23 cellular contexts compared by ENCODE assay signal in genomic region chr2:216030210-216030609, GRCh38. TPM values are rescaled to one million over a fixed set of nuclear protein-coding genes. Genes with fewer than 3 reads are reported as not detected.
DNase-seq lines count a peak whose midpoint lies in the region; ATAC-seq and TF ChIP-seq lines count a peak whose summit lies in the region.
"Had no signal": no experiment of that assay in that cellular context is flagged by ENCODE, and none has a peak within 500 bp of the region (broad histone marks: within the 10 kb centered on the region; RNA-seq: fewer than 3 reads in every experiment).

No MANE protein-coding gene starts in this region.

- intact Hi-C loops in activated T-helper 1 cell treated with anti-CD3 and anti-CD28 coated beads, Interleukin-12 subunit alpha, Interleukin-12 subunit beta, Interleukin-2, Interleukin-4 antibody, amounts not matched to agents 30 ng/mL and 10 ng/mL and 1 ng/mL, durations not matched to agents 14 hours and 24 hours and 36 hours (cut with micrococcal nuclease): no loop called here

- H3K4me3 Mint-ChIP-seq in activated T-cell treated with anti-CD3 and anti-CD28 coated beads, Interleukin-2, amount 50 U/mL, for 72 hours: peak overlapping the region in 1 of 2 donors; percentile 69
- no peak overlapping the region for H3K4me3 Mint-ChIP-seq in HFFc6
- H3K4me3 Mint-ChIP-seq in activated T-helper 1 cell treated with anti-CD3 and anti-CD28 coated beads, Interleukin-12 subunit alpha, Interleukin-12 subunit beta, Interleukin-2, Interleukin-4 antibody, amounts not matched to agents 30 ng/mL and 10 ng/mL and 1 ng/mL, durations not matched to agents 14 hours and 24 hours and 36 hours: no peak overlapping the region
- no peak overlapping the region for H3K4me3 Mint-ChIP-seq in naive thymus-derived CD8-positive, alpha-beta T cell
- H3K4me3 Mint-ChIP-seq: CD4-positive, alpha-beta memory T cell had no signal

- peak overlapping the region; percentile 60 for H3K27ac Mint-ChIP-seq in activated T-cell treated with anti-CD3 and anti-CD28 coated beads, Interleukin-2, amount 50 U/mL, for 72 hours
- H3K27ac Mint-ChIP-seq in HFFc6: peak overlapping the region; percentile 81
- peak overlapping the region; percentile 72 for H3K27ac Mint-ChIP-seq in activated T-helper 1 cell treated with anti-CD3 and anti-CD28 coated beads, Interleukin-12 subunit alpha, Interleukin-12 subunit beta, Interleukin-2, Interleukin-4 antibody, amounts not matched to agents 30 ng/mL and 10 ng/mL and 1 ng/mL, durations not matched to agents 14 hours and 24 hours and 36 hours
- peak overlapping the region in 1 of 10 donors; percentile 25 for H3K27ac Mint-ChIP-seq in naive thymus-derived CD8-positive, alpha-beta T cell
- H3K27ac Mint-ChIP-seq: CD4-positive, alpha-beta memory T cell had no signal

- no peak for TF ChIP-seq CTCF in HFFc6 (IDR thresholded peaks at IDR 0.05)

- no peak for DNase-seq in activated T-cell treated with anti-CD3 and anti-CD28 coated beads, Interleukin-2, amount 50 U/mL, for 72 hours
- DNase-seq in activated T-cell treated with anti-CD3 and anti-CD28 coated beads, Interleukin-2, amount 50 U/mL, for 1 hour: no peak
- DNase-seq in HFFc6: no peak
- no peak for DNase-seq in activated T-helper 1 cell treated with anti-CD3 and anti-CD28 coated beads, Interleukin-12 subunit alpha, Interleukin-12 subunit beta, Interleukin-2, Interleukin-4 antibody, amounts not matched to agents 30 ng/mL and 10 ng/mL and 1 ng/mL, durations not matched to agents 14 hours and 24 hours and 36 hours (ENCODE audit: low spot score)
- no peak for DNase-seq in amygdala (lab: John Stamatoyannopoulos, UW)
- DNase-seq in naive thymus-derived CD8-positive, alpha-beta T cell: no peak
- DNase-seq in stimulated activated CD4-positive, alpha-beta T cell treated with anti-CD3 and anti-CD28 coated beads, Interleukin-4, amount 100 ng/mL, for 24 hours: no peak
- DNase-seq: C1 segment of cervical spinal cord; CD4-positive, alpha-beta memory T cell; COR-L47; H7; KBM-7; MG63; NCI-H1105 treated with DMSO at 0.1 percent for 48 hours; NCI-H146; NCI-H1930; NCI-H446 treated with DMSO at 0.1 percent for 48 hours; NCI-H526; NCI-H82; NK-92 treated with Interleukin-12 subunit alpha and Interleukin-12 subunit beta, amount 100 ng/mL, for 24 hours; PC-9; Right ventricle myocardium superior had no signal

- no peaks in the 10 kb centered on the region for H3K9me3 Mint-ChIP-seq in activated T-cell treated with anti-CD3 and anti-CD28 coated beads, Interleukin-2, amount 50 U/mL, for 72 hours
- no peaks in the 10 kb centered on the region for H3K9me3 Mint-ChIP-seq in HFFc6
- no peaks in the 10 kb centered on the region for H3K9me3 Mint-ChIP-seq in activated T-helper 1 cell treated with anti-CD3 and anti-CD28 coated beads, Interleukin-12 subunit alpha, Interleukin-12 subunit beta, Interleukin-2, Interleukin-4 antibody, amounts not matched to agents 30 ng/mL and 10 ng/mL and 1 ng/mL, durations not matched to agents 14 hours and 24 hours and 36 hours
- H3K9me3 Mint-ChIP-seq in naive thymus-derived CD8-positive, alpha-beta T cell: no peaks in the 10 kb centered on the region
- H3K9me3 Mint-ChIP-seq: CD4-positive, alpha-beta memory T cell had no signal

- H3K4me1 Mint-ChIP-seq in activated T-cell treated with anti-CD3 and anti-CD28 coated beads, Interleukin-2, amount 50 U/mL, for 72 hours (ENCODE audit: low read depth): peaks cover 60% of the 10 kb centered on the region
- H3K4me1 Mint-ChIP-seq in HFFc6 (ENCODE audit: low read depth): peaks cover 44% of the 10 kb centered on the region
- peaks cover 47% of the 10 kb centered on the region for H3K4me1 Mint-ChIP-seq in activated T-helper 1 cell treated with anti-CD3 and anti-CD28 coated beads, Interleukin-12 subunit alpha, Interleukin-12 subunit beta, Interleukin-2, Interleukin-4 antibody, amounts not matched to agents 30 ng/mL and 10 ng/mL and 1 ng/mL, durations not matched to agents 14 hours and 24 hours and 36 hours (ENCODE audit: low read depth)
- H3K4me1 Mint-ChIP-seq in naive thymus-derived CD8-positive, alpha-beta T cell: peaks cover 14 to 28% (median 21%) of the 10 kb centered on the region in 4 donors

- H3K36me3 Mint-ChIP-seq in activated T-cell treated with anti-CD3 and anti-CD28 coated beads, Interleukin-2, amount 50 U/mL, for 72 hours (ENCODE audit: insufficient read depth in 2 of 2): peaks cover 1 to 2% of the 10 kb centered on the region in 2 donors
- peaks cover 4% of the 10 kb centered on the region; the same call in 1 of the 2 replicates for H3K36me3 Mint-ChIP-seq in HFFc6 (ENCODE audit: low read depth)
- H3K36me3 Mint-ChIP-seq in activated T-helper 1 cell treated with anti-CD3 and anti-CD28 coated beads, Interleukin-12 subunit alpha, Interleukin-12 subunit beta, Interleukin-2, Interleukin-4 antibody, amounts not matched to agents 30 ng/mL and 10 ng/mL and 1 ng/mL, durations not matched to agents 14 hours and 24 hours and 36 hours (ENCODE audit: low read depth): peaks cover 20% of the 10 kb centered on the region
- H3K36me3 Mint-ChIP-seq in naive thymus-derived CD8-positive, alpha-beta T cell: peaks cover 0 to 25% (median 14%) of the 10 kb centered on the region in 3 donors

- POLR2A ChIA-PET in naive thymus-derived CD8-positive, alpha-beta T cell (lab: Charles Lee): interaction anchor here (0.6 kb wide), 1 partner anchor 80 kb away, joined by 3 read pairs; no protein-coding TSS in a partner anchor

- no peaks in the 10 kb centered on the region for H3K27me3 Mint-ChIP-seq in activated T-cell treated with anti-CD3 and anti-CD28 coated beads, Interleukin-2, amount 50 U/mL, for 72 hours (ENCODE audit: low read depth)
- no peaks in the 10 kb centered on the region for H3K27me3 Mint-ChIP-seq in HFFc6 (ENCODE audit: insufficient read depth)
- no peaks in the 10 kb centered on the region for H3K27me3 Mint-ChIP-seq in activated T-helper 1 cell treated with anti-CD3 and anti-CD28 coated beads, Interleukin-12 subunit alpha, Interleukin-12 subunit beta, Interleukin-2, Interleukin-4 antibody, amounts not matched to agents 30 ng/mL and 10 ng/mL and 1 ng/mL, durations not matched to agents 14 hours and 24 hours and 36 hours (ENCODE audit: insufficient read depth)
- H3K27me3 Mint-ChIP-seq in naive thymus-derived CD8-positive, alpha-beta T cell: no peaks in the 10 kb centered on the region
- H3K27me3 Mint-ChIP-seq: CD4-positive, alpha-beta memory T cell had no signal

- no peak for ATAC-seq in activated T-cell treated with anti-CD3 and anti-CD28 coated beads, Interleukin-2, amount 50 U/mL, for 72 hours (replicated peaks in 1 of 2)
- no peak for ATAC-seq in naive thymus-derived CD8-positive, alpha-beta T cell
- ATAC-seq: A549 had no signal

RNA-seq across cellular contexts. Expression of gene MREG, which starts 16.9 kb away (rescaled TPM):
- total RNA-seq in activated T-cell treated with anti-CD3 and anti-CD28 coated beads, Interleukin-2, amount 50 U/mL, for 72 hours: 10 to 100 TPM in 1 of 2 donors, 1 to 10 TPM in 1; 9.0 to 10.8 TPM
- total RNA-seq in HFFc6 (2021; fragmentation: NEBNext Ultra II Directional; extraction: Animal tissue kit (Norgen Biotek cat#: 25700)): 1 to 10 TPM; 2.0 to 3.5 (median 3.2) TPM
- 9.2 and 10.1 TPM in 2 replicates for total RNA-seq in activated T-helper 1 cell treated with anti-CD3 and anti-CD28 coated beads, Interleukin-12 subunit alpha, Interleukin-12 subunit beta, Interleukin-2, Interleukin-4 antibody, amounts not matched to agents 30 ng/mL and 10 ng/mL and 1 ng/mL, durations not matched to agents 14 hours and 24 hours and 36 hours
- 1 to 10 TPM; 5.2 to 8.5 TPM for total RNA-seq in naive thymus-derived CD8-positive, alpha-beta T cell
- 1 to 10 TPM in 2 of 3 donors, under 1 TPM in 1; 0.97 to 3.3 (median 2.7) TPM for polyA plus RNA-seq in naive thymus-derived CD8-positive, alpha-beta T cell

RNA-seq across cellular contexts. Expression of gene PECR, which starts 51.4 kb away (rescaled TPM):
- total RNA-seq in activated T-cell treated with anti-CD3 and anti-CD28 coated beads, Interleukin-2, amount 50 U/mL, for 72 hours: 10 to 100 TPM; 28.4 to 29.7 TPM
- total RNA-seq in HFFc6 (2021; fragmentation: NEBNext Ultra II Directional; extraction: Animal tissue kit (Norgen Biotek cat#: 25700)): 1 to 10 TPM; 4.9 to 7.5 (median 6.4) TPM
- 14.0 and 17.6 TPM in 2 replicates for total RNA-seq in activated T-helper 1 cell treated with anti-CD3 and anti-CD28 coated beads, Interleukin-12 subunit alpha, Interleukin-12 subunit beta, Interleukin-2, Interleukin-4 antibody, amounts not matched to agents 30 ng/mL and 10 ng/mL and 1 ng/mL, durations not matched to agents 14 hours and 24 hours and 36 hours
- 10 to 100 TPM; 15.7 to 20.7 TPM for total RNA-seq in naive thymus-derived CD8-positive, alpha-beta T cell
- polyA plus RNA-seq in naive thymus-derived CD8-positive, alpha-beta T cell: 10 to 100 TPM; 25.4 to 33.3 (median 28.6) TPM

RNA-seq across cellular contexts. Expression of gene TMEM169, which starts 51.5 kb away (rescaled TPM):
- 1 to 10 TPM; 1.6 TPM for total RNA-seq in activated T-cell treated with anti-CD3 and anti-CD28 coated beads, Interleukin-2, amount 50 U/mL, for 72 hours
- total RNA-seq in HFFc6 (2021; fragmentation: NEBNext Ultra II Directional; extraction: Animal tissue kit (Norgen Biotek cat#: 25700)): under 1 TPM in 3 of 6 experiments, not detected in 3; 0.09 to 0.25 (median 0.13) TPM
- total RNA-seq in activated T-helper 1 cell treated with anti-CD3 and anti-CD28 coated beads, Interleukin-12 subunit alpha, Interleukin-12 subunit beta, Interleukin-2, Interleukin-4 antibody, amounts not matched to agents 30 ng/mL and 10 ng/mL and 1 ng/mL, durations not matched to agents 14 hours and 24 hours and 36 hours: 0.93 and 2.2 TPM in 2 replicates
- total RNA-seq in naive thymus-derived CD8-positive, alpha-beta T cell: 1 to 10 TPM; 2.6 to 4.1 TPM
- 1 to 10 TPM in 2 of 3 donors, under 1 TPM in 1; 0.73 to 2.0 (median 1.8) TPM for polyA plus RNA-seq in naive thymus-derived CD8-positive, alpha-beta T cell
